In genomic region chr14:106442857-106443256, GRCh38 we compare ENCODE assay signal across 10 cellular contexts.
A peak's percentile ranks its signal among the peaks of the same experiment; 100 is the strongest.
DNase-seq lines count a peak whose midpoint lies in the region; ATAC-seq and TF ChIP-seq lines count a peak whose summit lies in the region.
"Had no signal": no experiment of that assay in that cellular context is flagged by ENCODE, and none has a peak within 500 bp of the region (broad histone marks: within the 10 kb centered on the region; RNA-seq: fewer than 3 reads in every experiment).

No MANE protein-coding gene starts in this region.

- H3K27ac ChIP-seq in DOHH2 (ENCODE audit: low read depth, low read length) = no peak overlapping the region

- H3K36me3 ChIP-seq in DOHH2 (ENCODE audit: control insufficient read depth, low read length) = no peaks in the 10 kb centered on the region

- no peaks in the 10 kb centered on the region for H4K20me1 ChIP-seq in DOHH2 (ENCODE audit: control insufficient read depth, insufficient read depth, low read depth, low read length)

- peak; percentile 70 for DNase-seq in NAMALWA (ENCODE audit: low spot score)
- DNase-seq in activated CD8-positive, alpha-beta memory T cell treated with anti-CD3 and anti-CD28 coated beads, Interleukin-2, amount 50 U/mL, for 4 hours = peak; percentile 48
- DNase-seq in stimulated activated CD4-positive, alpha-beta T cell treated with anti-CD3 and anti-CD28 coated beads, Interleukin-15, amount 100 ng/mL, for 24 hours = peak; percentile 68
- DNase-seq in GOT3 (lab: John Stamatoyannopoulos, UW) = no peak
- no peak for DNase-seq in NOMO-1 treated with dmso at 0.1 percent for 144 hours (lab: John Stamatoyannopoulos, UW; ENCODE audit: unreplicated experiment)
- DNase-seq in globus pallidus (ENCODE audit: low spot score) = no peak
- DNase-seq: T1000 had no signal

- H3K9me2 ChIP-seq in DOHH2 (replicated peaks; ENCODE audit: control insufficient read depth, low read length) = no peaks in the 10 kb centered on the region

- no peak overlapping the region for H3K4me3 ChIP-seq in DOHH2 (ENCODE audit: low read length)
- H3K4me3 ChIP-seq: GM23338 had no signal

- no peaks in the 10 kb centered on the region for H3K79me2 ChIP-seq in DOHH2 (ENCODE audit: control insufficient read depth, low read length)

- ATAC-seq in HG02938 (IDR thresholded peaks at IDR 0.05; ENCODE audit: unreplicated experiment) = no peak
- ATAC-seq: GM23338 had no signal

- no peak overlapping the region for H3K4me2 ChIP-seq in DOHH2 (ENCODE audit: low read length)
- H3K4me2 ChIP-seq: GM23338 had no signal

- H3F3A ChIP-seq in DOHH2 (ENCODE audit: control insufficient read depth, insufficient read depth) = no peaks in the 10 kb centered on the region

- no peaks in the 10 kb centered on the region for H3K4me1 ChIP-seq in DOHH2 (ENCODE audit: control insufficient read depth, low read length)

- H3K9me3 ChIP-seq in DOHH2 (ENCODE audit: control insufficient read depth, insufficient read depth, low read length) = no peaks in the 10 kb centered on the region

- H3K27me3 ChIP-seq in DOHH2 (ENCODE audit: control insufficient read depth, low read length) = 0 out of 2 replicates have a peak, but pooled peaks cover 2% of the 10 kb centered on the region

- peak; percentile 68 for TF ChIP-seq CTCF in DOHH2 (IDR thresholded peaks at IDR 0.05; ENCODE audit: low read depth, low read length, poor library complexity, severe bottlenecking)

Comparison
In these comparisons a context has a peak if more than half of its experiments do, and no peak if none do; other contexts are left out.
1. DNase-seq: peak in NAMALWA (single experiment), activated CD8-positive, alpha-beta memory T cell treated with anti-CD3 and anti-CD28 coated beads, Interleukin-2, amount 50 U/mL, for 4 hours (single experiment) and stimulated activated CD4-positive, alpha-beta T cell treated with anti-CD3 and anti-CD28 coated beads, Interleukin-15, amount 100 ng/mL, for 24 hours (single experiment); none in GOT3 (single experiment), NOMO-1 treated with dmso at 0.1 percent for 144 hours (single experiment) and globus pallidus (single experiment).